In the genomic region with DNA sequence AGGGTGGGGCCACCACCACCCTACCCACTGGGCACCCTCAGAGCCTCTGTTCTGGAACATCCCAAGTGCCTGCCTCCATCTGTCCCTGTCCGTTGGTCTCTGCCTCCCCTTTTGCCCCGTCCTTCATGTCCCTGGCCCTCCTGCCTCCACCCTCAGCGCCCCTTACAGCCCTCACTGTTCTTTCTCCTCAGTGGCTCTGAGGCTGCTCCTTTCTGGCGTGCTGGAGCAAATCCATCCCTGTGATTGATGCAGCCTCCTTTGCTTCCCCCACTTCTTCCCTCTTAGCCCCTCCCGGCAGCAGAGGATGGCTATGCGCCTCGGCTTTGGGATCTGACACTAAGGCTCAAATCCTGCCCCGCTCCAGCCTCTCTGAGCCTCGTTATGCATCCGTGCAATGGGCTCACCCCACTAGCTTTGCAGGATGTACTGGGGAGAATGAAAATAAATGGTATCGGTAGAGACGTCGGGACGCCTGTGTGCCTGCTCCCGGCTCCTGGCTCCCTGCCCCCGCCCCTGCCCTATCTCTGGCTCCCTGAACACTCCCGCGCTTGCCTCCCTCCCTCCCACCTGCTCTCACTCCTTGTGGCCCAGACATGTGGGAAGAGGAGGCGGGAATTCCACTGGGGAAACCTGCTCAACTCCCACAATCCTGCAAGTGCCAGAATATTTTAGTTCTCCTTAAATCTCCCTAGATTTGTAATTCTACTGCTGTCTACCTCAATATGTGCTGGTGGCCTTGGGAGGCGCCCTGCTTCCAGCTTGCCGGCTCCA, we compare ENCODE assay signal across 12 cellular contexts. TPM values are rescaled to one million over a fixed set of nuclear protein-coding genes. Genes with fewer than 3 reads are reported as not detected.
DNase-seq lines count a peak whose midpoint lies in the region; ATAC-seq and TF ChIP-seq lines count a peak whose summit lies in the region.
"Had no signal": no experiment of that assay in that cellular context is flagged by ENCODE, and none has a peak within 500 bp of the region (broad histone marks: within the 10 kb centered on the region; RNA-seq: fewer than 3 reads in every experiment).

No MANE protein-coding gene starts in this region.

- H3K4me3 ChIP-seq in cardiac muscle cell = no peak overlapping the region

- H3K27me3 ChIP-seq in cardiac muscle cell = no peaks in the 10 kb centered on the region

- intact Hi-C loops in cardiac septum (cut with DNase I) = no loop called here

- no peak for ATAC-seq in GM18870 (IDR thresholded peaks at IDR 0.05; ENCODE audit: unreplicated experiment)
- ATAC-seq in GM21367 (IDR thresholded peaks at IDR 0.05; ENCODE audit: unreplicated experiment) = no peak
- no peak for ATAC-seq in GM18498 (IDR thresholded peaks at IDR 0.05; ENCODE audit: unreplicated experiment)
- ATAC-seq in HG03045 (IDR thresholded peaks at IDR 0.05; ENCODE audit: unreplicated experiment) = no peak

- H3K36me3 ChIP-seq in cardiac muscle cell = no peaks in the 10 kb centered on the region

- H3K9me3 ChIP-seq in cardiac muscle cell (ENCODE audit: low read depth) = no peaks in the 10 kb centered on the region

- TF ChIP-seq CTCF in cardiac muscle cell (IDR thresholded peaks at IDR 0.05; ENCODE audit: low read depth, low read length) = no peak

- peak; percentile 30 to 66 for DNase-seq in cardiac muscle cell (ENCODE audit: low read depth in 1 of 2, low spot score in 1 of 2)
- DNase-seq in cardiac septum (ENCODE audit: low spot score) = no peak
- DNase-seq in caudate nucleus (lab: John Stamatoyannopoulos, UW) = peak in 44 of 61 donors; percentile 5 to 87 (median 50)
- peak; percentile 71 for DNase-seq in left kidney (ENCODE audit: low read depth, low spot score)
- DNase-seq: activated T-cell treated with anti-CD3 and anti-CD28 coated beads, Interleukin-2, amount 50 U/mL, for 1 hour; cerebellar nuclear complex; KG1 had no signal

- H3K27ac ChIP-seq in cardiac muscle cell (peak overlapping the region; percentile 92), caudate nucleus (ENCODE audit: low read depth, low read length) (no peak overlapping the region)
- H3K27ac ChIP-seq: C4-2B had no signal

- H3K4me1 ChIP-seq in cardiac muscle cell (ENCODE audit: low read depth) = peaks cover 68% of the 10 kb centered on the region

RNA-seq across cellular contexts. Expression of gene VSTM2L, which starts 13.1 kb away (rescaled TPM):
- total RNA-seq in cardiac muscle cell (136 and 321 TPM in 2 replicates), cardiac septum (11.1 TPM)
- 83.4 and 162 TPM in 2 replicates for polyA plus RNA-seq in cardiac muscle cell

Comparison
In these comparisons a context has a peak if more than half of its experiments do, and no peak if none do; other contexts are left out.
1. RNA of gene VSTM2L, which starts 13.1 kb away (total RNA-seq): 136 to 321 TPM in cardiac muscle cell; 11.1 TPM in cardiac septum (single experiment); every median in the first group is over 10 times any median in the second.